In the genomic region with DNA sequence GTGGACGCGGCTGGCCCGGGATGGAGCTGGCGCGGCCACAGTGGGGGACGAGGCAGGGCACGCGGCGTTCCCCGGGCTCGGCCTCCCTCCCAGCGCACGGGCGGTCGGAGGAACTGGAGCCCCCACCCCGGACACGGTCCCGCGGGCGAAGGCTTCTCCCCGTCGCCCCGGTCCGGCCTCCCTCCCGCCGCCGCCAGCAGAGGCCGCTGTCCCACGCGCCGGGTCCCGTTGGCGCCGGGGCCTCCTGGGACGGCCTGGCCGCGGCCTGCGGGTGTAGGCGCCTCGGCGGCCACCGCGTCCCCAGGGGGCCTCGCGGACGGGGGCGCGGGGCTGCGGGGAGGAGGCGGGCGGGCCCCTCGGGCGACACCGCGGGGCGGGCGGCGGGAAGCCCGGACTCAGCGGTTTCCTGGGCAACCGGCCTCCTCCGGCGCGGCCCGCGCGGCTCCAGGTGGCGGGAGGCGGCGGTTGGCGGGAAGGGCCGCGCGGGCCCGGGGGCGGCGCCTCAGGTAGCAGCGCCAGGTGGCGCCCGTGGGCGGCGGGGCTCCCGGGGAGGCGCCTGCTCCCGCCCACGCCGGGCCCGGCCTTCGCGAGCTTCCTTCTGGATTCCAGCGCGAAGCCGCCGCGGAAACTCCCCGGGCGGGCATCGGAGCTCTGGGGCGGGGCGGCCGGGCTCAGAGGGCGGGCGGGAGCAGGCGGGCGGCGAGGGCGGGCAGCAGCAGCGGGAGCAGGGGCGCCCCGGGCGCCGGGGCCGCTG, we compare ENCODE assay signal across 8 cellular contexts. TPM values are rescaled to one million over a fixed set of nuclear protein-coding genes. Genes with fewer than 3 reads are reported as not detected.
DNase-seq lines count a peak whose midpoint lies in the region; ATAC-seq and TF ChIP-seq lines count a peak whose summit lies in the region.

No MANE protein-coding gene starts in this region.

- H3K9me3 Mint-ChIP-seq in activated CD4-positive, alpha-beta memory T cell treated with anti-CD3 and anti-CD28 coated beads, Interleukin-2, amount 10 ng/mL, durations not matched to agents 7 days and 5 days, result no peaks in the 10 kb centered on the region

- DNase-seq in AG09319 (ENCODE audit: extremely low read depth, low read depth) (peak; percentile 27), NCI-H2227 (lab: John Stamatoyannopoulos, UW; ENCODE audit: unreplicated experiment) (peak; percentile 88), medulla oblongata (ENCODE audit: extremely low spot score) (peak; percentile 77)
- peak; percentile 76 for DNase-seq in activated CD4-positive, alpha-beta memory T cell treated with anti-CD3 and anti-CD28 coated beads, Interleukin-2, amount 10 ng/mL, durations not matched to agents 7 days and 5 days
- peak; percentile 76 for DNase-seq in effector CD4-positive, alpha-beta T cell
- peak; percentile 60 for DNase-seq in stimulated activated CD8-positive, alpha-beta memory T cell treated with anti-CD3 and anti-CD28 coated beads, Interleukin-12 subunit alpha, Interleukin-12 subunit beta, amount 100 ng/mL, for 24 hours (ENCODE audit: extremely low read depth)

- H3K36me3 Mint-ChIP-seq in activated CD4-positive, alpha-beta memory T cell treated with anti-CD3 and anti-CD28 coated beads, Interleukin-2, amount 10 ng/mL, durations not matched to agents 7 days and 5 days (ENCODE audit: low read depth), result no peaks in the 10 kb centered on the region

- H3K4me3 Mint-ChIP-seq in activated CD4-positive, alpha-beta memory T cell treated with anti-CD3 and anti-CD28 coated beads, Interleukin-2, amount 10 ng/mL, durations not matched to agents 7 days and 5 days, result no peak overlapping the region

- peak; percentile 43 for TF ChIP-seq CTCF in AG09319 (IDR thresholded peaks at IDR 0.05; ENCODE audit: low read depth, low read length)

- POLR2A ChIA-PET in activated CD4-positive, alpha-beta memory T cell treated with anti-CD3 and anti-CD28 coated beads, Interleukin-2, amount 10 ng/mL, durations not matched to agents 7 days and 5 days (lab: Charles Lee), result interaction anchor here (0.6 to 1.9 kb wide), 8 partner anchors 9 to 371 kb away, joined by 3 to 21 read pairs (median 4); a partner anchor contains a TSS

- peak; percentile 62 for ATAC-seq in GM18861 (IDR thresholded peaks at IDR 0.05; ENCODE audit: unreplicated experiment)
- peak; percentile 69 for ATAC-seq in HG03066 (IDR thresholded peaks at IDR 0.05; ENCODE audit: low read depth, unreplicated experiment)

- peaks cover 9% of the 10 kb centered on the region for H3K4me1 Mint-ChIP-seq in activated CD4-positive, alpha-beta memory T cell treated with anti-CD3 and anti-CD28 coated beads, Interleukin-2, amount 10 ng/mL, durations not matched to agents 7 days and 5 days

- CTCF ChIA-PET in activated CD4-positive, alpha-beta memory T cell treated with anti-CD3 and anti-CD28 coated beads, Interleukin-2, amount 10 ng/mL, durations not matched to agents 7 days and 5 days (lab: Charles Lee), result interaction anchor here (0.9 to 4.3 kb wide), 4 partner anchors 27 to 220 kb away, joined by 3 to 18 read pairs (median 6); a partner anchor contains a TSS

- no peak overlapping the region for H3K27ac Mint-ChIP-seq in activated CD4-positive, alpha-beta memory T cell treated with anti-CD3 and anti-CD28 coated beads, Interleukin-2, amount 10 ng/mL, durations not matched to agents 7 days and 5 days

- no peaks in the 10 kb centered on the region for H3K27me3 Mint-ChIP-seq in activated CD4-positive, alpha-beta memory T cell treated with anti-CD3 and anti-CD28 coated beads, Interleukin-2, amount 10 ng/mL, durations not matched to agents 7 days and 5 days

RNA-seq across cellular contexts. Expression of a gene that starts 26.7 kb away (rescaled TPM):
- 1 to 10 TPM; 5.1 to 6.1 TPM for total RNA-seq in activated CD4-positive, alpha-beta memory T cell treated with anti-CD3 and anti-CD28 coated beads, Interleukin-2, amount 10 ng/mL, durations not matched to agents 7 days and 5 days

RNA-seq across cellular contexts. Expression of a gene that starts 34.2 kb away (rescaled TPM):
- 1 to 10 TPM; 1.7 to 1.8 TPM for total RNA-seq in activated CD4-positive, alpha-beta memory T cell treated with anti-CD3 and anti-CD28 coated beads, Interleukin-2, amount 10 ng/mL, durations not matched to agents 7 days and 5 days

Comparison
In these comparisons a context has a peak if more than half of its experiments do, and no peak if none do; other contexts are left out.
1. Peak in every context shown above with its lines: DNase-seq and ATAC-seq.
2. DNase-seq: peak in every context shown above with its lines; median percentile 88 in NCI-H2227; 77 in medulla oblongata; 76 in activated CD4-positive, alpha-beta memory T cell treated with anti-CD3 and anti-CD28 coated beads, Interleukin-2, amount 10 ng/mL, durations not matched to agents 7 days and 5 days; 76 in effector CD4-positive, alpha-beta T cell; 60 in stimulated activated CD8-positive, alpha-beta memory T cell treated with anti-CD3 and anti-CD28 coated beads, Interleukin-12 subunit alpha, Interleukin-12 subunit beta, amount 100 ng/mL, for 24 hours; 27 in AG09319.